ENCODE assay signal across 1 cellular context in genomic region chr5:139688088-139688702, GRCh38.
TF ChIP-seq lines count a peak whose summit lies in the region.

No MANE protein-coding gene starts in this region.

TF ChIP-seq in HepG2, 621 proteins besides CTCF, POLR2A, EP300 and RAD21:
- TF ChIP-seq UBTF (CRISPR knock-in tag; IDR thresholded peaks at IDR 0.05) (no peak), ZNF768 (CRISPR knock-in tag; IDR thresholded peaks at IDR 0.05) (peak; percentile 99), SNAPC2 (CRISPR knock-in tag; IDR thresholded peaks at IDR 0.05) (no peak), ZFX (CRISPR knock-in tag; IDR thresholded peaks at IDR 0.05; ENCODE audit: low read depth) (0 out of 2 replicates have a peak, but pooled peaks have one; percentile 26), DZIP1 (CRISPR knock-in tag; IDR thresholded peaks at IDR 0.05) (no peak), AGO2 (optimal IDR thresholded peaks at IDR 0.05; ENCODE audit: low read depth, low read length) (peak; percentile 64)
